ENCODE assay signal across 12 cellular contexts in the genomic region with DNA sequence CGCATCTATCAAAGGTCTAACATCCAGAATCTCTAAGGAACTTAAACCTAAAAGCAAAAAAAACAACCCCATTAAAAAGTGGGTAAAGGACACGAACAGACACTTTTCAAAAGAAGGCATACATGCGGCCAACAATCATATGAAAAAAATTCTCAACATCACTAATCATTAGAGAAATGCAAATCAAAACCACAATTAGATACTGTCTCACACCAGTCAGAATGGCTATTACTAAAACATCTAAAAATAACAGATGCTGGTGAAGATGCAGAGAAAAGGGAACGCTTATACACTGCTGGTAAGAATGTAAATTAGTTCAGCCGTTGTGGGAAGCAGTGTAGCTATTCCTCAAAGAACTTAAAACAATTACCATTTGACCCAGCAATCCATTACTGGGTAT. TPM values are rescaled to one million over a fixed set of nuclear protein-coding genes. Genes with fewer than 3 reads are reported as not detected.
DNase-seq lines count a peak whose midpoint lies in the region; ATAC-seq, FAIRE-seq and TF ChIP-seq lines count a peak whose summit lies in the region.
"Had no signal": no experiment of that assay in that cellular context is flagged by ENCODE, and none has a peak within 500 bp of the region (broad histone marks: within the 10 kb centered on the region; RNA-seq: fewer than 3 reads in every experiment).

No MANE protein-coding gene starts in this region.

- H3K36me3 ChIP-seq in gastrocnemius medialis (no peaks in the 10 kb centered on the region), A673 (ENCODE audit: insufficient read depth, low read length, poor library complexity, severe bottlenecking) (peaks cover 6% of the 10 kb centered on the region)

- no peak overlapping the region for H3K4me3 Mint-ChIP-seq in activated CD8-positive, alpha-beta memory T cell treated with anti-CD3 and anti-CD28 coated beads, Interleukin-2, amount 10 ng/mL, durations not matched to agents 7 days and 5 days

- no TSS peak for BruUV-seq in A673 (replicated peaks; lab: Mats Ljungman, UMichigan)

- H3K4me3 ChIP-seq in gastrocnemius medialis, result no peak overlapping the region
- H3K4me3 ChIP-seq in A673 (ENCODE audit: low read depth, low read length, poor library complexity, severe bottlenecking), result no peak overlapping the region

- in situ Hi-C loops in gastrocnemius medialis (cut with MboI; ENCODE audit: low sequenced_read_pairs in 4 of 4), result no loop called here

- peak; percentile 77 for ATAC-seq in GM18858 (IDR thresholded peaks at IDR 0.05; ENCODE audit: unreplicated experiment)
- peak; percentile 71 for ATAC-seq in GM21515 (IDR thresholded peaks at IDR 0.05; ENCODE audit: unreplicated experiment)
- peak; percentile 71 for ATAC-seq in HG03095 (IDR thresholded peaks at IDR 0.05; ENCODE audit: unreplicated experiment)
- no peak for ATAC-seq in gastrocnemius medialis
- ATAC-seq in activated CD8-positive, alpha-beta memory T cell treated with anti-CD3 and anti-CD28 coated beads, Interleukin-2, amount 10 ng/mL, durations not matched to agents 7 days and 5 days, result no peak
- ATAC-seq: left ventricle myocardium superior had no signal

- POLR2A ChIA-PET in A673 (lab: Charles Lee; ENCODE audit: low non-redundant PET), result no interaction called here

- TF ChIP-seq CTCF in gastrocnemius medialis (IDR thresholded peaks at IDR 0.05 in 4 of 5, conservative IDR thresholded peaks at IDR 0.05 in 1 of 5) (no peak), A673 (conservative IDR thresholded peaks at IDR 0.05; ENCODE audit: low read depth, low read length) (no peak)

- H3K27me3 ChIP-seq in gastrocnemius medialis (no peaks in the 10 kb centered on the region), A673 (replicated peaks; ENCODE audit: insufficient read depth, low read depth, low read length, poor library complexity) (no peaks in the 10 kb centered on the region)

- H3K4me1 Mint-ChIP-seq in activated CD8-positive, alpha-beta memory T cell treated with anti-CD3 and anti-CD28 coated beads, Interleukin-2, amount 10 ng/mL, durations not matched to agents 7 days and 5 days, result peaks cover 48% of the 10 kb centered on the region

- CTCF ChIA-PET in A673 (lab: Charles Lee), result no interaction called here
- CTCF ChIA-PET in activated CD8-positive, alpha-beta memory T cell treated with anti-CD3 and anti-CD28 coated beads, Interleukin-2, amount 10 ng/mL, durations not matched to agents 7 days and 5 days (lab: Charles Lee), result no interaction called here

- DNase-seq in gastrocnemius medialis (no peak), A673 (ENCODE audit: low spot score) (no peak), hepatic stellate cell (ENCODE audit: low spot score) (no peak)
- no peak for DNase-seq in activated CD8-positive, alpha-beta memory T cell treated with anti-CD3 and anti-CD28 coated beads, Interleukin-2, amount 10 ng/mL, durations not matched to agents 7 days and 5 days
- DNase-seq: DMS 273 treated with DMSO at 0.1 percent for 48 hours, GOT3, left ventricle myocardium superior, SW 1271 had no signal

- intact Hi-C loops in gastrocnemius medialis (cut with DNase I; ENCODE audit: low total_unique reads) (no loop called here), A673 (cut with micrococcal nuclease; ENCODE audit: unreplicated experiment) (no loop called here)

- peaks cover 48% of the 10 kb centered on the region for H3K36me3 Mint-ChIP-seq in activated CD8-positive, alpha-beta memory T cell treated with anti-CD3 and anti-CD28 coated beads, Interleukin-2, amount 10 ng/mL, durations not matched to agents 7 days and 5 days

- no peaks in the 10 kb centered on the region for H3K9me3 Mint-ChIP-seq in activated CD8-positive, alpha-beta memory T cell treated with anti-CD3 and anti-CD28 coated beads, Interleukin-2, amount 10 ng/mL, durations not matched to agents 7 days and 5 days (ENCODE audit: low read depth)

- no peak overlapping the region for H3K27ac Mint-ChIP-seq in activated CD8-positive, alpha-beta memory T cell treated with anti-CD3 and anti-CD28 coated beads, Interleukin-2, amount 10 ng/mL, durations not matched to agents 7 days and 5 days

- peaks cover 60 to 64% of the 10 kb centered on the region in 2 donors for H3K4me1 ChIP-seq in gastrocnemius medialis
- H3K4me1 ChIP-seq in A673 (ENCODE audit: insufficient read depth, low read length, poor library complexity, severe bottlenecking), result peaks cover 24% of the 10 kb centered on the region

- H3K27me3 Mint-ChIP-seq in activated CD8-positive, alpha-beta memory T cell treated with anti-CD3 and anti-CD28 coated beads, Interleukin-2, amount 10 ng/mL, durations not matched to agents 7 days and 5 days, result no peaks in the 10 kb centered on the region

- H3K9me3 ChIP-seq in gastrocnemius medialis (no peaks in the 10 kb centered on the region), A673 (ENCODE audit: low read depth, low read length, poor library complexity, severe bottlenecking) (no peaks in the 10 kb centered on the region)

- no peak for TF ChIP-seq POLR2A in gastrocnemius medialis (IDR thresholded peaks at IDR 0.05)

- no peak overlapping the region for H3K27ac ChIP-seq in gastrocnemius medialis
- H3K27ac ChIP-seq in A673 (ENCODE audit: low read depth, low read length, poor library complexity, severe bottlenecking), result no peak overlapping the region

- FAIRE-seq in colon (lab: Jason Lieb, UNC), result peak; percentile 10

RNA-seq across cellular contexts. Expression of gene PPP3R1, which starts 38.0 kb away (rescaled TPM):
- total RNA-seq in gastrocnemius medialis, result 10 to 100 TPM; 16.9 to 32.3 (median 29.8) TPM
- 83.8 and 86.0 TPM in 2 replicates for total RNA-seq in A673 (2021)
- 10 to 100 TPM; 58.6 to 86.4 TPM for total RNA-seq in activated CD8-positive, alpha-beta memory T cell treated with anti-CD3 and anti-CD28 coated beads, Interleukin-2, amount 10 ng/mL, durations not matched to agents 7 days and 5 days

RNA-seq across cellular contexts. Expression of gene PNO1, which starts 56.7 kb away (rescaled TPM):
- total RNA-seq in gastrocnemius medialis (10 to 100 TPM; 19.8 to 26.4 (median 23.6) TPM), A673 (2021) (37.1 and 46.0 TPM in 2 replicates)
- total RNA-seq in activated CD8-positive, alpha-beta memory T cell treated with anti-CD3 and anti-CD28 coated beads, Interleukin-2, amount 10 ng/mL, durations not matched to agents 7 days and 5 days, result 10 to 100 TPM; 10.5 to 15.1 TPM

Comparison
In these comparisons a context has a peak if more than half of its experiments do, and no peak if none do; other contexts are left out.
1. ATAC-seq: peak in GM18858 (single experiment), GM21515 (single experiment) and HG03095 (single experiment); none in gastrocnemius medialis (0 of 2) and activated CD8-positive, alpha-beta memory T cell treated with anti-CD3 and anti-CD28 coated beads, Interleukin-2, amount 10 ng/mL, durations not matched to agents 7 days and 5 days (single experiment).